ENCODE assay signal across 8 cellular contexts in the genomic region with DNA sequence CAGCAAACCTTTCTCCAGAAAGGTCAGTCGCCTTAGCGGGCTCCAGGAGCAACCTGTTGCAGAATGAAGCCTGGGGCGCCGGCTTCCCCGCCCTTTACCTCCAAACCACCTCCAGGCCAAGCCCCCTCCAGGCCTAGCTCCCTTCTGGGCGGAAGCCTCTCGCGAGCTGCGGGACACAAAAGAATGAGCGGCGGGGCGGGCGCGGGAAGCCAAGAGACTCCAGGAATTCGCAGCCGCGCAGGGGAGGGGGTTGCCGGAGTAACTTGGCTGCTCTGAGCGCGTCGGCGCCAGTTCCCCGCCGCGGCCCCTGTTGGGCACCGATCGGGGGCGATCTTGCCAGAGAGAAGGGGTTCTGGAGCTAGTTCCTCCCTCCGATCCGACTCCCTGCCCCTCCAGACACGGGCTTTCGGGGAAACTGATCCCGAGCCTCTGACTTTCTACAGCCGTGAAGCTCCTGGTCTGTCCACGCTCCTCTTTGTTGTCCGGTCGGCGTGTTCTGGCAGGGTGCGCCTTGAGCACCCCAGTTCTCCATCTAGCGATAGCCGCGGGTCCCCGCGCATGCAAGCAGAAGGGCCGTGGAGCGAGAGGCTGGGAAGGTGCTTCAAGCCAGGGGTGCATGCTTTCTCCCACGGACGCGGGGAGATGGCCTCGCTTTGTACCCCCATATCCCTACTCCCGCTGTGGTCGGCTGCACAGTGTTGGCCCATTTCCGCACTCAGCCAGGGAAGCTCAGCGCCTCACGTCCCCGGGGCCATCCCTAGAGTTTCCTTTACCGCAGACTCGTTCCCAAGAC. TPM values are rescaled to one million over a fixed set of nuclear protein-coding genes. Genes with fewer than 3 reads are reported as not detected.
A peak's percentile ranks its signal among the peaks of the same experiment; 100 is the strongest.
DNase-seq lines count a peak whose midpoint lies in the region; ATAC-seq, FAIRE-seq and TF ChIP-seq lines count a peak whose summit lies in the region.

No MANE protein-coding gene starts in this region.

- no peak overlapping the region for H3K23ac ChIP-seq in H9 (ENCODE audit: insufficient read length, low read depth, low read length)

- H4K91ac ChIP-seq in H9 (ENCODE audit: insufficient read length, low read depth, low read length) = no peak overlapping the region

- H3K79me1 ChIP-seq in H9 (ENCODE audit: insufficient read depth, low read depth, low read length, poor library complexity, severe bottlenecking) = peaks cover 3% of the 10 kb centered on the region

- peak overlapping the region; percentile 89 for H3K14ac ChIP-seq in H9 (ENCODE audit: insufficient read depth, low read length)

- no peak overlapping the region for H3K56ac ChIP-seq in H9 (ENCODE audit: insufficient read length, low read depth, low read length)

- no peak overlapping the region for H4K8ac ChIP-seq in H9 (replicated peaks; ENCODE audit: insufficient read length, low read depth, low read length)

- no peak overlapping the region for H2BK5ac ChIP-seq in H9 (ENCODE audit: insufficient read length, low read length)

- H3K27ac Mint-ChIP-seq in H9 (peak overlapping the region; percentile 50 to 95 (median 94); a peak in 5 of 7 replicates), activated B cell treated with CpG ODN at 0.5 μM for 24 hours (no peak overlapping the region), nephron progenitor cell (no peak overlapping the region)

- peaks cover 5% of the 10 kb centered on the region; the same call in 1 of the 2 replicates for H3K27me3 ChIP-seq in H9 (ENCODE audit: insufficient read depth, low read length)

- H4K20me1 ChIP-seq in H9 (ENCODE audit: control insufficient read depth, insufficient read depth, insufficient read length) = no peaks in the 10 kb centered on the region

- no peak overlapping the region for H2BK12ac ChIP-seq in H9 (ENCODE audit: insufficient read length, low read depth, low read length)

- H3K9me3 Mint-ChIP-seq in H9 = no peaks in the 10 kb centered on the region
- peaks cover 2% of the 10 kb centered on the region for H3K9me3 Mint-ChIP-seq in activated B cell treated with CpG ODN at 0.5 μM for 24 hours
- H3K9me3 Mint-ChIP-seq in nephron progenitor cell = peaks cover 8% of the 10 kb centered on the region

- H2BK120ac ChIP-seq in H9 (ENCODE audit: low read depth, low read length, poor library complexity, severe bottlenecking) = no peak overlapping the region

- DNase-seq in H9 = peak; percentile 90
- no peak for DNase-seq in activated B cell treated with CpG ODN at 0.5 μM for 24 hours
- DNase-seq in frontal cortex (ENCODE audit: low spot score in 2 of 2) = peak; percentile 33 to 34
- peak; percentile 85 for DNase-seq in nephron progenitor cell
- no peak for DNase-seq in NK-92 (lab: John Stamatoyannopoulos, UW; ENCODE audit: unreplicated experiment)

- POLR2A ChIA-PET in activated B cell treated with CpG ODN at 0.5 μM for 24 hours (lab: Charles Lee) = no interaction called here

- H4K5ac ChIP-seq in H9 (ENCODE audit: insufficient read length, low read depth, low read length) = peak overlapping the region; percentile 69

- H2AFZ ChIP-seq in H9 (ENCODE audit: low read length) = no peak overlapping the region

- H2BK20ac ChIP-seq in H9 (ENCODE audit: low read depth, low read length, poor library complexity, severe bottlenecking) = no peak overlapping the region

- peaks cover 23% of the 10 kb centered on the region for H3K23me2 ChIP-seq in H9 (ENCODE audit: insufficient read length, low read depth, low read length, poor library complexity, severe bottlenecking)

- intact Hi-C loops in activated B cell treated with CpG ODN at 0.5 μM for 24 hours (cut with micrococcal nuclease) = no loop called here

- peak overlapping the region; percentile 84 to 90 for H3K4me3 Mint-ChIP-seq in H9
- H3K4me3 Mint-ChIP-seq in activated B cell treated with CpG ODN at 0.5 μM for 24 hours = peak overlapping the region; percentile 75
- H3K4me3 Mint-ChIP-seq in nephron progenitor cell = peak overlapping the region; percentile 89

- ATAC-seq in activated B cell treated with CpG ODN at 0.5 μM for 24 hours (ENCODE audit: low read depth) = no peak
- no peak for ATAC-seq in HG03175 (IDR thresholded peaks at IDR 0.05; ENCODE audit: unreplicated experiment)
- ATAC-seq in HG03439 (IDR thresholded peaks at IDR 0.05; ENCODE audit: unreplicated experiment) = no peak
- no peak for ATAC-seq in GM21367 (IDR thresholded peaks at IDR 0.05; ENCODE audit: unreplicated experiment)

- FAIRE-seq in frontal cortex (lab: Jason Lieb, UNC) = no peak

- H3K9me3 ChIP-seq in H9 (ENCODE audit: control insufficient read depth, low read depth, low read length) = no peaks in the 10 kb centered on the region

- TF ChIP-seq CTCF in H9 (conservative IDR thresholded peaks at IDR 0.05) (0 out of 3 replicates have a peak, but pooled peaks have one; percentile 14), activated B cell treated with CpG ODN at 0.5 μM for 24 hours (IDR thresholded peaks at IDR 0.05) (no peak), nephron progenitor cell (IDR thresholded peaks at IDR 0.05) (no peak)

- peak overlapping the region; percentile 70; the same call in 1 of the 2 replicates for H3K4ac ChIP-seq in H9 (ENCODE audit: low read depth, low read length)

- peak overlapping the region; percentile 96 for H3K4me2 ChIP-seq in H9 (ENCODE audit: insufficient read depth, insufficient read length, low read length)

- CTCF ChIA-PET in activated B cell treated with CpG ODN at 0.5 μM for 24 hours (lab: Charles Lee) = no interaction called here

- no peak overlapping the region for H2BK15ac ChIP-seq in H9 (ENCODE audit: low read depth, low read length)

- no CpG with 5 or more reads among the region's 58 CpGs for WGBS in H9 (ENCODE audit: extremely low coverage, insufficient read length, low lambda C conversion rate)

- H3K18ac ChIP-seq in H9 (ENCODE audit: insufficient read length, low read depth, low read length) = peak overlapping the region; percentile 95

- H3K27ac ChIP-seq in H9 (ENCODE audit: insufficient read length, low read depth, low read length) = no peak overlapping the region

- H3K27me3 Mint-ChIP-seq in H9 (ENCODE audit: low read depth) (peaks cover 21% of the 10 kb centered on the region), activated B cell treated with CpG ODN at 0.5 μM for 24 hours (peaks cover 61% of the 10 kb centered on the region), nephron progenitor cell (ENCODE audit: low read depth, poor library complexity) (peaks cover 66% of the 10 kb centered on the region)

- H3K36me3 Mint-ChIP-seq in H9 (ENCODE audit: insufficient read depth in 1 of 3, low read depth in 3 of 3) (peaks cover 4 to 28% (median 11%) of the 10 kb centered on the region in 3 experiments; a peak in 6 of 7 replicates), activated B cell treated with CpG ODN at 0.5 μM for 24 hours (ENCODE audit: low read depth) (no peaks in the 10 kb centered on the region), nephron progenitor cell (ENCODE audit: low read depth) (peaks cover 3% of the 10 kb centered on the region)

- H3K4me1 ChIP-seq in H9 (ENCODE audit: insufficient read depth, low read length) = 0 out of 2 replicates have a peak, but pooled peaks cover 4% of the 10 kb centered on the region

- no peak overlapping the region for H2AK5ac ChIP-seq in H9 (ENCODE audit: insufficient read length, low read length)

- H3K9ac ChIP-seq in H9 (ENCODE audit: extremely low read depth, insufficient read length, low read length) = peak overlapping the region; percentile 94

- H3K79me2 ChIP-seq in H9 (ENCODE audit: insufficient read depth, low read length) = peaks cover 10% of the 10 kb centered on the region; the same call in 1 of the 2 replicates

- H3T11ph ChIP-seq in H9 (ENCODE audit: low read length) = no peak overlapping the region

- peaks cover 43 to 44% of the 10 kb centered on the region in 2 experiments for H3K4me1 Mint-ChIP-seq in H9
- H3K4me1 Mint-ChIP-seq in activated B cell treated with CpG ODN at 0.5 μM for 24 hours = peaks cover 25% of the 10 kb centered on the region
- peaks cover 23% of the 10 kb centered on the region for H3K4me1 Mint-ChIP-seq in nephron progenitor cell

RNA-seq across cellular contexts. Expression of a gene that starts 1.2 kb away (rescaled TPM):
- total RNA-seq in H9 (2021) (95.0 and 98.3 TPM in 2 replicates), activated B cell treated with CpG ODN at 0.5 μM for 24 hours (not detected in 2 replicates), frontal cortex (87.6 TPM)

Comparison
In these comparisons a context has a peak if more than half of its experiments do, and no peak if none do; other contexts are left out.
1. DNase-seq: peak in H9 (single experiment), frontal cortex (2 of 2) and nephron progenitor cell (single experiment); none in activated B cell treated with CpG ODN at 0.5 μM for 24 hours (single experiment) and NK-92 (single experiment).
2. H3K27ac Mint-ChIP-seq: peak in H9 (3 of 3); none in activated B cell treated with CpG ODN at 0.5 μM for 24 hours (single experiment) and nephron progenitor cell (single experiment).
3. RNA of a gene that starts 1.2 kb away (total RNA-seq): 95.0 to 98.3 TPM in H9 and 87.6 TPM in frontal cortex (single experiment); not detected in activated B cell treated with CpG ODN at 0.5 μM for 24 hours; every median in the first group is over 10 times any median in the second.
4. Peak in every context shown above with its lines, with median percentiles within 50 percentile points of each other: H3K4me3 Mint-ChIP-seq.